27 cellular contexts compared by ENCODE assay signal in the genomic region with DNA sequence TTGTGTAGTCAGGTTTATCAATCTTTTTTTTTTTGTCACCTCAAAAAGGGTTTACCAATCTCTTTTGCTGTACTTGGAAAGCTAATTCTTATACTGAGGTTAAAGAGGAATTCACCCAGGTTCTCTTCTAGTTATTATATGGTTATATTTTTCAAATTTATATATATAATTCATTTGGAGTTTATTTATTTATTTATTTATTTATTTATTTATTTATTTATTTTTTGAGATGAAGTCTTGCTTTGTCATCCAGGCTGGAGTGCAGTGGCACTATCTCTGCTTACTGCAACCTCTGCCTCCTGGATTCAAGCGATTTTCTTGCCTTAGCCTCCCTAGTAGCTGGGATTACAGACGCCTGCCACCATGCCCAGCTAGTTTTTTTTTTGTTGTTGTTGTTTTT.
"Had no signal": no experiment of that assay in that cellular context is flagged by ENCODE, and none has a peak within 500 bp of the region (broad histone marks: within the 10 kb centered on the region; RNA-seq: fewer than 3 reads in every experiment).

No MANE protein-coding gene starts in this region.

- H3K4me1 ChIP-seq: stomach, suprapubic skin, testis, thyroid gland, tibial artery, tibial nerve, transverse colon, upper lobe of left lung, upper lobe of right lung, uterus, vagina had no signal

- H3K36me3 ChIP-seq: stomach, suprapubic skin, thoracic aorta, thyroid gland, tibial artery, tibial nerve, transverse colon, upper lobe of left lung, upper lobe of right lung, uterus, vagina had no signal

- H3K4me3 ChIP-seq: stomach, suprapubic skin, testis, thoracic aorta, thyroid gland, tibial artery, tibial nerve, transverse colon, upper lobe of left lung, upper lobe of right lung, uterus, vagina had no signal

- H3K27me3 ChIP-seq: stomach, suprapubic skin, testis, thyroid gland, tibial artery, tibial nerve, transverse colon, upper lobe of left lung, upper lobe of right lung, uterus, vagina had no signal

- H3K27ac ChIP-seq: stomach, suprapubic skin, testis, thoracic aorta, thyroid gland, tibial artery, tibial nerve, transverse colon, upper lobe of left lung, upper lobe of right lung, uterus, vagina had no signal

- FAIRE-seq: urothelium cell line had no signal

- H3K9me3 ChIP-seq: stomach, suprapubic skin, testis, thoracic aorta, thyroid gland, transverse colon, upper lobe of left lung, upper lobe of right lung, uterus, vagina had no signal

- ATAC-seq: stimulated activated effector memory CD8-positive, alpha-beta T cell treated with anti-CD3 and anti-CD28 coated beads, Interleukin-12 subunit alpha, Interleukin-12 subunit beta, amount 100 ng/mL, for 72 hours; stimulated activated memory B cell treated with anti-CD40 and anti-IgM and Interleukin-4, amounts not matched to agents 10 μg/mL and 1 μg/mL and 100 μg/mL, for 72 hours; stimulated activated naive B cell treated with anti-CD40 and anti-IgM and Interleukin-4, amounts not matched to agents 10 μg/mL and 1 μg/mL and 100 μg/mL, for 72 hours; stimulated activated naive CD8-positive, alpha-beta T cell treated with anti-CD3 and anti-CD28 coated beads, Interleukin-15, amount 100 ng/mL, for 72 hours; stimulated activated naive CD8-positive, alpha-beta T cell treated with anti-CD3 and anti-CD28 coated beads, Interleukin-15, Interleukin-2, amounts not matched to agents 100 U/mL and 50 U/mL, for 24 hours; upper lobe of right lung had no signal

- DNase-seq: stimulated activated CD4-positive, alpha-beta T cell treated with anti-CD3 and anti-CD28 coated beads, Interleukin-2, amount 100 ng/mL, for 48 hours; stimulated activated CD4-positive, alpha-beta T cell treated with anti-CD3 and anti-CD28 coated beads, Interleukin-4, amount 100 ng/mL, for 1 hour; stimulated activated CD4-positive, alpha-beta T cell treated with anti-CD3 and anti-CD28 coated beads, Interleukin-4, amount 100 ng/mL, for 24 hours; stimulated activated CD4-positive, alpha-beta T cell treated with anti-CD3 and anti-CD28 coated beads, Interleukin-4, amount 100 ng/mL, for 4 hours; stimulated activated CD8-positive, alpha-beta memory T cell treated with anti-CD3 and anti-CD28 coated beads, Interleukin-4, amount 100 ng/mL, for 48 hours; stimulated activated naive B cell treated with anti-CD40 and anti-IgM and Interleukin-4, amounts not matched to agents 10 μg/mL and 1 μg/mL and 100 μg/mL, for 72 hours; stimulated activated naive CD4-positive, alpha-beta T cell; stimulated activated naive CD4-positive, alpha-beta T cell treated with Interleukin-2 at 50 U/mL for 16 hours; stimulated activated naive CD8-positive, alpha-beta T cell treated with anti-CD3 and anti-CD28 coated beads, Interleukin-15, amount 100 ng/mL, for 72 hours; stimulated activated naive CD8-positive, alpha-beta T cell treated with anti-CD3 and anti-CD28 coated beads, Interleukin-15, Interleukin-2, amounts not matched to agents 100 U/mL and 50 U/mL, for 24 hours; stomach; substantia nigra; testis; thyroid gland; tibial artery; transverse colon; trophoblast cell; upper lobe of left lung; upper lobe of right lung; uterus had no signal
